24 cellular contexts compared by ENCODE assay signal in genomic region chr20:57249772-57250171, GRCh38. TPM values are rescaled to one million over a fixed set of nuclear protein-coding genes. Genes with fewer than 3 reads are reported as not detected.
"Had no signal": no experiment of that assay in that cellular context is flagged by ENCODE, and none has a peak within 500 bp of the region (broad histone marks: within the 10 kb centered on the region; RNA-seq: fewer than 3 reads in every experiment).

No MANE protein-coding gene starts in this region.

- H3K27ac Mint-ChIP-seq: stimulated activated naive B cell treated with anti-CD40 and anti-IgM and Interleukin-4, amounts not matched to agents 10 μg/mL and 1 μg/mL and 100 μg/mL, for 72 hours; stimulated activated naive CD8-positive, alpha-beta T cell treated with anti-CD3 and anti-CD28 coated beads, Interleukin-15, amount 100 ng/mL, for 72 hours; type B pancreatic cell had no signal

- H3K9me3 Mint-ChIP-seq: stimulated activated naive CD8-positive, alpha-beta T cell treated with anti-CD3 and anti-CD28 coated beads, Interleukin-15, amount 100 ng/mL, for 72 hours had no signal

- H3K27me3 ChIP-seq: colonic mucosa, uterus had no signal

- H3K4me1 ChIP-seq: colonic mucosa, foreskin keratinocyte, sigmoid colon, uterus had no signal

- H3K4me3 Mint-ChIP-seq: stimulated activated naive B cell treated with anti-CD40 and anti-IgM and Interleukin-4, amounts not matched to agents 10 μg/mL and 1 μg/mL and 100 μg/mL, for 72 hours; type B pancreatic cell had no signal

- H3K36me3 ChIP-seq: colonic mucosa, sigmoid colon, thoracic aorta, uterus had no signal

- H3K27me3 Mint-ChIP-seq: type B pancreatic cell had no signal

- DNase-seq: colonic mucosa; dermis blood vessel endothelial cell; erythroblast; foreskin keratinocyte; kidney; left colon; left ventricle myocardium superior; mesendoderm; naive B cell; posterior cingulate gyrus; sigmoid colon; stimulated activated CD4-positive, alpha-beta T cell treated with anti-CD3 and anti-CD28 coated beads, Interleukin-2, amount 100 ng/mL, for 24 hours; stimulated activated CD4-positive, alpha-beta T cell treated with anti-CD3 and anti-CD28 coated beads, Interleukin-4, amount 100 ng/mL, for 4 hours; stimulated activated naive B cell treated with anti-CD40 and anti-IgM and Interleukin-4, amounts not matched to agents 10 μg/mL and 1 μg/mL and 100 μg/mL, for 72 hours; stimulated activated naive CD8-positive, alpha-beta T cell treated with anti-CD3 and anti-CD28 coated beads, Interleukin-15, amount 100 ng/mL, for 72 hours; substantia nigra; uterus had no signal

- H3K27ac ChIP-seq: colonic mucosa, foreskin keratinocyte, sigmoid colon, skin epidermis, thoracic aorta, uterus had no signal

- H3K4me3 ChIP-seq: colonic mucosa, lung, sigmoid colon, skin epidermis, thoracic aorta, uterus had no signal

- H3K9me3 ChIP-seq: colonic mucosa, sigmoid colon, thoracic aorta, uterus had no signal

- FAIRE-seq: endothelial cell of umbilical vein, kidney had no signal

- ATAC-seq: foreskin keratinocyte; left colon; left ventricle myocardium superior; stimulated activated naive B cell treated with anti-CD40 and anti-IgM and Interleukin-4, amounts not matched to agents 10 μg/mL and 1 μg/mL and 100 μg/mL, for 72 hours had no signal

RNA-seq across cellular contexts. Expression of gene BMP7, which starts 16.7 kb away (rescaled TPM):
- total RNA-seq: dermis blood vessel endothelial cell, endothelial cell of umbilical vein, foreskin keratinocyte, osteocyte, pulmonary artery endothelial cell had no signal
- polyA plus RNA-seq: endothelial cell of umbilical vein, foreskin keratinocyte had no signal
